In the genomic region with DNA sequence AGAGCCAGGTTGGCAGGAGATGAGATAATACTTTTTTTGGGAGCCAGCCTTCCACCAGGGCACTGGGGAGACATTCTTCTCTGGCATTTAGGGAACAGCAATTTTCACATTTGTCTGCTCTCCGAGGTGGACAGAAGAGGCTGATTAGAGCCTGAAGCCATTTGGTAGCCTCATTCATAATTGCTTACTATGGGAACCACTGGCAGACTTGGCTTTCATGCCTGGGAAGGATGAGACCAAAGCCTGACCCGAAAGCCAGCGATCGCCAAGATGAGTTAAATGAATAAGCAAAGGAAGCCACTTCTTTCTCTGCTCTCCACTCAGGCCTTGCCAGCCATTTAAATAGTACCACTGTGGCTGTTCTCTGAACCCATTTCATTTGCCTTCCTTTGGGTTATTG, we compare ENCODE assay signal across 12 cellular contexts.
"Had no signal": no experiment of that assay in that cellular context is flagged by ENCODE, and none has a peak within 500 bp of the region (broad histone marks: within the 10 kb centered on the region; RNA-seq: fewer than 3 reads in every experiment).

No MANE protein-coding gene starts in this region.

- H3K4me3 Mint-ChIP-seq: activated naive CD8-positive, alpha-beta T cell; neural crest cell; stimulated activated naive B cell treated with anti-CD40 and anti-IgM and Interleukin-4, amounts not matched to agents 10 μg/mL and 1 μg/mL and 100 μg/mL, for 72 hours; T-helper 2 cell treated with Interferon-gamma antibody and Interleukin-4, amounts not matched to agents 5 μg/mL and 100 μg/mL, for 36 hours had no signal

- H3K27ac Mint-ChIP-seq: activated naive CD8-positive, alpha-beta T cell; stimulated activated naive B cell treated with anti-CD40 and anti-IgM and Interleukin-4, amounts not matched to agents 10 μg/mL and 1 μg/mL and 100 μg/mL, for 72 hours; T-helper 2 cell treated with Interferon-gamma antibody and Interleukin-4, amounts not matched to agents 5 μg/mL and 100 μg/mL, for 36 hours had no signal

- H3K9me3 Mint-ChIP-seq: neural crest cell; stimulated activated naive B cell treated with anti-CD40 and anti-IgM and Interleukin-4, amounts not matched to agents 10 μg/mL and 1 μg/mL and 100 μg/mL, for 72 hours; T-helper 2 cell treated with Interferon-gamma antibody and Interleukin-4, amounts not matched to agents 5 μg/mL and 100 μg/mL, for 36 hours had no signal

- H3K27ac ChIP-seq: brain microvascular endothelial cell, pancreas had no signal

- H3K4me3 ChIP-seq: heart left ventricle, pancreas had no signal

- H3K36me3 ChIP-seq: pancreas had no signal

- H3K27me3 ChIP-seq: brain microvascular endothelial cell, heart left ventricle, pancreas had no signal

- DNase-seq: activated effector memory CD4-positive, alpha-beta T cell treated with Interleukin-2 at 50 U/mL for 16 hours; brain microvascular endothelial cell; foreskin melanocyte; heart left ventricle; left colon; pancreas; small intestine; stimulated activated naive B cell treated with anti-CD40 and anti-IgM and Interleukin-4, amounts not matched to agents 10 μg/mL and 1 μg/mL and 100 μg/mL, for 72 hours; SW 1271 had no signal

- H3K9me3 ChIP-seq: heart left ventricle, pancreas had no signal

- H3K4me1 ChIP-seq: pancreas had no signal

- H3K36me3 Mint-ChIP-seq: activated naive CD8-positive, alpha-beta T cell had no signal
